In genomic region chr2:62669180-62669579, GRCh38 we compare ENCODE assay signal across 24 cellular contexts. TPM values are rescaled to one million over a fixed set of nuclear protein-coding genes. Genes with fewer than 3 reads are reported as not detected.
DNase-seq lines count a peak whose midpoint lies in the region; ATAC-seq, FAIRE-seq and TF ChIP-seq lines count a peak whose summit lies in the region.
"Had no signal": no experiment of that assay in that cellular context is flagged by ENCODE, and none has a peak within 500 bp of the region (broad histone marks: within the 10 kb centered on the region; RNA-seq: fewer than 3 reads in every experiment).

No MANE protein-coding gene starts in this region.

- 79% methylated on average over 5 of the region's 5 CpGs for WGBS in A549 (ENCODE audit: missing lambda C conversion rate)
- no CpG with 5 or more reads among the region's 5 CpGs for WGBS in trophoblast cell (ENCODE audit: extremely low coverage, insufficient coverage, insufficient read length)
- 78% methylated on average over 5 of the region's 5 CpGs for WGBS in prostate gland

- H3K4me3 Mint-ChIP-seq in glutamatergic neuron (ENCODE audit: unreplicated experiment), result no peak overlapping the region
- H3K4me3 Mint-ChIP-seq: B cell; CD4-positive, alpha-beta T cell; CD8-positive, alpha-beta T cell had no signal

- H3K4me2 ChIP-seq in A549, result no peak overlapping the region
- no peak overlapping the region for H3K4me2 ChIP-seq in keratinocyte (ENCODE audit: control insufficient read depth, extremely low read depth, insufficient read depth, low read depth, low read length)
- H3K4me2 ChIP-seq in trophoblast cell (ENCODE audit: low read length), result no peak overlapping the region
- H3K4me2 ChIP-seq: BLaER1 treated with 17β-estradiol and CSF1 and Interleukin-3, amounts not matched to agents 10 nM and 100 nM had no signal

- no peak overlapping the region for H4K12ac ChIP-seq in trophoblast cell (ENCODE audit: low read depth, low read length)

- no peak for TF ChIP-seq RAD21 in A549 (conservative IDR thresholded peaks at IDR 0.05 in 1 of 2, IDR thresholded peaks at IDR 0.05 in 1 of 2)

- H2BK5ac ChIP-seq in trophoblast cell (ENCODE audit: low read depth, low read length, poor library complexity), result no peak overlapping the region

- TF ChIP-seq EP300 in A549 (IDR thresholded peaks at IDR 0.05), result no peak

- intact Hi-C loops in vagina (cut with DNase I), result no loop called here
- intact Hi-C loops in prostate gland (cut with DNase I), result no loop called here

- no peaks in the 10 kb centered on the region for H3K36me3 Mint-ChIP-seq in glutamatergic neuron (ENCODE audit: unreplicated experiment)
- H3K36me3 Mint-ChIP-seq: CD8-positive, alpha-beta T cell had no signal

- peaks cover 14% of the 10 kb centered on the region for H3K79me1 ChIP-seq in trophoblast cell (ENCODE audit: low read length)

- POLR2A ChIA-PET in A549 (lab: Yijun Ruan, JAX), result no interaction called here

- TF ChIP-seq CTCF in A549 (IDR thresholded peaks at IDR 0.05) (no peak), keratinocyte (optimal IDR thresholded peaks at IDR 0.05 in 1 of 3, IDR thresholded peaks at IDR 0.05 in 1 of 3, conservative IDR thresholded peaks at IDR 0.05 in 1 of 3; ENCODE audit: extremely low read depth in 1 of 3, insufficient read depth in 2 of 3, low read length in 3 of 3) (no peak), glutamatergic neuron (IDR thresholded peaks at IDR 0.05; ENCODE audit: partially characterized antibody, unreplicated experiment) (no peak), vagina (IDR thresholded peaks at IDR 0.05) (no peak), prostate gland (IDR thresholded peaks at IDR 0.05) (no peak)

- dilution Hi-C loops in keratinocyte (cut with MboI; ENCODE audit: extremely low pct_ligation_motif_present, low sequenced_read_pairs), result no loop called here

- CTCF ChIA-PET in A549 (lab: Yijun Ruan, JAX), result interaction anchor here (0.6 to 1.6 kb wide), 2 partner anchors 18 to 106 kb away, joined by 4 read pairs; no protein-coding TSS in a partner anchor

- no peak for ATAC-seq in A549
- ATAC-seq: CD8-positive, alpha-beta T cell had no signal

- H3K4me1 ChIP-seq in A549, result peaks cover 31% of the 10 kb centered on the region
- H3K4me1 ChIP-seq in keratinocyte (ENCODE audit: control insufficient read depth, extremely low read depth, insufficient read depth, low read length), result peaks cover 24% of the 10 kb centered on the region
- peaks cover 10 to 17% of the 10 kb centered on the region in 2 experiments for H3K4me1 ChIP-seq in trophoblast cell (ENCODE audit: control insufficient read depth in 1 of 2, insufficient read depth in 2 of 2, low read length in 2 of 2)
- peaks cover 28% of the 10 kb centered on the region for H3K4me1 ChIP-seq in vagina
- H3K4me1 ChIP-seq in prostate gland (replicated peaks), result no peaks in the 10 kb centered on the region
- H3K4me1 ChIP-seq: BLaER1 treated with 17β-estradiol and CSF1 and Interleukin-3, amounts not matched to agents 10 nM and 100 nM had no signal

- H3K18ac ChIP-seq in trophoblast cell (ENCODE audit: low read length), result no peak overlapping the region

- H4K91ac ChIP-seq in trophoblast cell (ENCODE audit: low read depth, low read length), result peak overlapping the region; percentile 71

- FAIRE-seq in A549 (lab: Jason Lieb, UNC) (no peak), HTR-8/SVneo (lab: Jason Lieb, UNC) (peak; percentile 62), keratinocyte (lab: Jason Lieb, UNC) (peak; percentile 41)
- FAIRE-seq: A204.1, D721Med, G401.6, GM12891, GM19239 had no signal

- no peaks in the 10 kb centered on the region for H3K27me3 Mint-ChIP-seq in glutamatergic neuron (ENCODE audit: unreplicated experiment)
- H3K27me3 Mint-ChIP-seq: B cell; CD4-positive, alpha-beta T cell had no signal

- H2AFZ ChIP-seq in keratinocyte (ENCODE audit: control insufficient read depth, low read length) (no peak overlapping the region), trophoblast cell (ENCODE audit: insufficient read depth, low read length, poor library complexity) (no peak overlapping the region)

- no peak overlapping the region for H3K4ac ChIP-seq in trophoblast cell (ENCODE audit: low read depth, low read length)

- no peaks in the 10 kb centered on the region for H3K9me1 ChIP-seq in keratinocyte (ENCODE audit: control insufficient read depth, extremely low read depth, insufficient read depth, low read length)

- no peak overlapping the region for H3K9ac ChIP-seq in keratinocyte (ENCODE audit: control insufficient read depth, extremely low read depth, insufficient read depth, low read length)
- no peak overlapping the region for H3K9ac ChIP-seq in trophoblast cell (ENCODE audit: low read length)
- H3K9ac ChIP-seq: BLaER1 treated with 17β-estradiol and CSF1 and Interleukin-3, amounts not matched to agents 10 nM and 100 nM had no signal

- H3K14ac ChIP-seq in trophoblast cell (ENCODE audit: low read length), result no peak overlapping the region

- TF ChIP-seq POLR2A in A549 (IDR thresholded peaks at IDR 0.05; ENCODE audit: low read length) (no peak), vagina (IDR thresholded peaks at IDR 0.05) (no peak), prostate gland (IDR thresholded peaks at IDR 0.05) (no peak)

- H3K9me3 Mint-ChIP-seq in glutamatergic neuron (ENCODE audit: unreplicated experiment), result no peaks in the 10 kb centered on the region
- H3K9me3 Mint-ChIP-seq: CD4-positive, alpha-beta T cell; CD8-positive, alpha-beta T cell had no signal

- H3K9me3 ChIP-seq in A549, result no peaks in the 10 kb centered on the region
- H3K9me3 ChIP-seq in keratinocyte (ENCODE audit: control insufficient read depth, low read depth, low read length), result no peaks in the 10 kb centered on the region
- H3K9me3 ChIP-seq in trophoblast cell (ENCODE audit: insufficient read depth, low read depth, low read length), result no peaks in the 10 kb centered on the region
- no peaks in the 10 kb centered on the region for H3K9me3 ChIP-seq in vagina
- no peaks in the 10 kb centered on the region for H3K9me3 ChIP-seq in prostate gland
- H3K9me3 ChIP-seq: BLaER1 treated with 17β-estradiol and CSF1 and Interleukin-3, amounts not matched to agents 10 nM and 100 nM; Caco-2 had no signal

- H3K27me3 ChIP-seq in keratinocyte (ENCODE audit: control insufficient read depth, extremely low read depth, insufficient read depth, low read length) (no peaks in the 10 kb centered on the region), trophoblast cell (ENCODE audit: insufficient read depth, low read length) (no peaks in the 10 kb centered on the region), vagina (no peaks in the 10 kb centered on the region), prostate gland (replicated peaks; ENCODE audit: insufficient read depth) (no peaks in the 10 kb centered on the region)
- H3K27me3 ChIP-seq: BLaER1 treated with 17β-estradiol and CSF1 and Interleukin-3, amounts not matched to agents 10 nM and 100 nM had no signal

- DNase-seq in A549 (ENCODE audit: low read depth in 1 of 2, low spot score in 1 of 2), result no peak
- no peak for DNase-seq in HTR-8/SVneo (ENCODE audit: insufficient read length, low spot score)
- DNase-seq in keratinocyte (ENCODE audit: low read depth, low spot score), result no peak
- DNase-seq in trophoblast cell, result no peak
- DNase-seq in NCI-H1436 treated with DMSO at 0.1 percent for 48 hours (lab: John Stamatoyannopoulos, UW), result no peak
- no peak for DNase-seq in glutamatergic neuron
- no peak for DNase-seq in vagina (ENCODE audit: extremely low spot score in 2 of 2)
- no peak for DNase-seq in prostate gland (ENCODE audit: low spot score)
- DNase-seq: 8988T; AML-193; Caco-2; Calu3; CD4-positive, alpha-beta T cell; CD8-positive, alpha-beta T cell; DMS79 treated with DMSO at 0.1 percent for 48 hours; GF-D8 had no signal

- H3K79me2 ChIP-seq in keratinocyte (ENCODE audit: control insufficient read depth, insufficient read depth, low read length) (no peaks in the 10 kb centered on the region), trophoblast cell (ENCODE audit: control insufficient read depth, insufficient read depth, low read length, poor library complexity) (no peaks in the 10 kb centered on the region)

- H3K36me3 ChIP-seq in keratinocyte (ENCODE audit: control insufficient read depth in 2 of 2, extremely low read depth in 1 of 2, insufficient read depth in 2 of 2, low read length in 2 of 2), result no peaks in the 10 kb centered on the region
- H3K36me3 ChIP-seq in trophoblast cell (ENCODE audit: control insufficient read depth in 1 of 2, insufficient read depth in 2 of 2, low read length in 2 of 2), result no peaks in the 10 kb centered on the region
- H3K36me3 ChIP-seq in vagina, result no peaks in the 10 kb centered on the region
- H3K36me3 ChIP-seq in prostate gland, result no peaks in the 10 kb centered on the region
- H3K36me3 ChIP-seq: BLaER1 treated with 17β-estradiol and CSF1 and Interleukin-3, amounts not matched to agents 10 nM and 100 nM had no signal

- no peak overlapping the region for H4K8ac ChIP-seq in trophoblast cell (ENCODE audit: low read depth, low read length)

- H2BK120ac ChIP-seq in trophoblast cell (ENCODE audit: insufficient read depth, low read length, poor library complexity), result no peak overlapping the region

- H2AK5ac ChIP-seq in trophoblast cell (ENCODE audit: low read length), result no peak overlapping the region

- H3K27ac ChIP-seq in A549, result peak overlapping the region in 1 of 2 experiments; percentile 18; a peak in 1 of 6 replicates
- no peak overlapping the region for H3K27ac ChIP-seq in keratinocyte (ENCODE audit: control insufficient read depth, insufficient read depth, low read length)
- no peak overlapping the region for H3K27ac ChIP-seq in trophoblast cell (ENCODE audit: low read depth, low read length)
- H3K27ac ChIP-seq in vagina, result no peak overlapping the region
- no peak overlapping the region for H3K27ac ChIP-seq in prostate gland
- H3K27ac ChIP-seq: BLaER1 treated with 17β-estradiol and CSF1 and Interleukin-3, amounts not matched to agents 10 nM and 100 nM; C4-2B had no signal

- no peak overlapping the region for H3K23ac ChIP-seq in trophoblast cell (ENCODE audit: low read length)

- peaks cover 2% of the 10 kb centered on the region for H3K4me1 Mint-ChIP-seq in glutamatergic neuron (ENCODE audit: low read depth, unreplicated experiment)
- H3K4me1 Mint-ChIP-seq: B cell had no signal

- H3K4me3 ChIP-seq in A549, result no peak overlapping the region
- no peak overlapping the region for H3K4me3 ChIP-seq in keratinocyte (ENCODE audit: control insufficient read depth in 2 of 3, extremely low read depth in 1 of 3, insufficient read depth in 2 of 3, low read depth in 1 of 3, low read length in 3 of 3)
- no peak overlapping the region for H3K4me3 ChIP-seq in trophoblast cell (ENCODE audit: low read depth, low read length)
- no peak overlapping the region for H3K4me3 ChIP-seq in vagina
- H3K4me3 ChIP-seq in prostate gland, result no peak overlapping the region
- H3K4me3 ChIP-seq: BLaER1 treated with 17β-estradiol and CSF1 and Interleukin-3, amounts not matched to agents 10 nM and 100 nM had no signal

- H4K20me1 ChIP-seq in keratinocyte (ENCODE audit: control insufficient read depth, extremely low read depth, insufficient read depth, low read length), result no peaks in the 10 kb centered on the region
- H4K20me1 ChIP-seq: BLaER1 treated with 17β-estradiol and CSF1 and Interleukin-3, amounts not matched to agents 10 nM and 100 nM had no signal

- H2BK12ac ChIP-seq in trophoblast cell (ENCODE audit: low read length), result no peak overlapping the region

- H3K27ac Mint-ChIP-seq in glutamatergic neuron (ENCODE audit: unreplicated experiment), result no peak overlapping the region
- H3K27ac Mint-ChIP-seq: B cell; CD4-positive, alpha-beta T cell; CD8-positive, alpha-beta T cell had no signal

RNA-seq across cellular contexts. Expression of gene EHBP1, which starts 36.3 kb away (rescaled TPM):
- polyA plus RNA-seq in A549 (2011; rRNA removed) (145 and 204 TPM in 2 replicates), A549 (2017; fragmentation: RNase III; extraction: RNeasy Plus Mini Kit Qiagen cat#74134 plus additional on column Dnase treatment) (62.4 to 76.9 TPM (median 65.7 TPM) in 3 replicates), keratinocyte (42.3 to 78.5 TPM (median 59.0 TPM) in 3 replicates)
- 27.9 and 34.9 TPM in 2 replicates for polyA plus RNA-seq in A549 (2012; cell fraction: cytosol; rRNA removed)
- 23.7 and 39.5 TPM in 2 replicates for polyA plus RNA-seq in A549 (2012; cell fraction: nucleus; rRNA removed)
- 153 and 167 TPM in 2 replicates for polyA minus RNA-seq in A549 (2011; rRNA and poly(A)+ RNA removed)
- 180 TPM for polyA plus RNA-seq in keratinocyte (2011; ENCODE audit: low read depth)
- polyA plus RNA-seq in keratinocyte (2011; cell fraction: cytosol; rRNA removed), result 49.0 and 54.3 TPM in 2 replicates
- 57.0 and 83.0 TPM in 2 replicates for polyA plus RNA-seq in keratinocyte (2011; cell fraction: nucleus; rRNA removed)
- polyA plus RNA-seq in keratinocyte (2012; ENCODE audit: low replicate concordance), result 44.0 and 55.0 TPM in 2 replicates
- 25.4 to 122 TPM (median 60.8 TPM) in 3 replicates for polyA minus RNA-seq in keratinocyte
- 55.1 TPM for polyA minus RNA-seq in keratinocyte (2011; cell fraction: cytosol; rRNA and poly(A)+ RNA removed)
- 74.2 and 175 TPM in 2 replicates for polyA minus RNA-seq in keratinocyte (2011; cell fraction: nucleus; rRNA and poly(A)+ RNA removed)
- polyA plus RNA-seq in trophoblast cell (2013), result 50.6 and 56.9 TPM in 2 replicates
- total RNA-seq in glutamatergic neuron (ENCODE audit: unreplicated experiment) (63.4 TPM), vagina (97.7 TPM), prostate gland (10 to 100 TPM; 26.5 to 30.3 TPM)
